8 cellular contexts compared by ENCODE assay signal in the genomic region with DNA sequence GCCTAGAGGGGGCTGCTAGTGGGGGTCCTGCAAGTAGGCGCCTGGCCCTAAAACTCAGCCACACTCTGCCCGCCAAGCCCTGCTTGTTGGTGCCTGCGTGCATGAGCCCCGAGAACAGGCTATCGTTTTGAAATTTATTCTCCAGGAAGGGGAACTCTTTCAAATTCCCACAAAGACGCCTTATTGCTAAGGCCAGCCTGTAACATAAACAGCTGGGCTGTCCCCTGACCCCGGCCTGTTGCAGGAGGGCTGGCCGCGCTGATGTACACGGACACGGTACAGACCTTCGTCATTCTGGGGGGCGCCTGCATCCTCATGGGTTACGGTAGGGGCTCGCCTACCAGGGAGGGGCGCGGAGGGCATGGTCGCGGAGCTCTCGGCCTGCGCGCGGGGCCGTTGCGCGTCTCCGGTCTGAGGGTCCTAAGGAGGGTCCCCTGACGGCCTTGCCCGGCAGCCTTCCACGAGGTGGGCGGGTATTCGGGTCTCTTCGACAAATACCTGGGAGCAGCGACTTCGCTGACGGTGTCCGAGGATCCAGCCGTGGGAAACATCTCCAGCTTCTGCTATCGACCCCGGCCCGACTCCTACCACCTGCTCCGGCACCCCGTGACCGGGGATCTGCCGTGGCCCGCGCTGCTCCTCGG. TPM values are rescaled to one million over a fixed set of nuclear protein-coding genes. Genes with fewer than 3 reads are reported as not detected.
A peak's percentile ranks its signal among the peaks of the same experiment; 100 is the strongest.
DNase-seq lines count a peak whose midpoint lies in the region; ATAC-seq and TF ChIP-seq lines count a peak whose summit lies in the region.

No MANE protein-coding gene starts in this region.

- H3K4me1 ChIP-seq in CD4-positive, CD25-positive, alpha-beta regulatory T cell (ENCODE audit: control insufficient read depth, insufficient read depth, low read length, poor library complexity, severe bottlenecking) = peaks cover 12% of the 10 kb centered on the region
- H3K4me1 ChIP-seq in Loucy (ENCODE audit: insufficient read depth, low read length, poor library complexity, severe bottlenecking) (no peaks in the 10 kb centered on the region), esophagus (ENCODE audit: control insufficient read depth in 2 of 2, insufficient read depth in 2 of 2, low read length in 1 of 2) (peaks cover 12 to 17% of the 10 kb centered on the region in 2 donors), neutrophil (ENCODE audit: control insufficient read depth in 1 of 2, insufficient read depth in 1 of 2, low read depth in 1 of 2, low read length in 1 of 2) (peaks cover 13 to 15% of the 10 kb centered on the region in 2 experiments)

- H3K9ac ChIP-seq in Loucy (ENCODE audit: low read depth, low read length, poor library complexity, severe bottlenecking) = no peak overlapping the region

- no peak for TF ChIP-seq CTCF in Loucy (conservative IDR thresholded peaks at IDR 0.05; ENCODE audit: low read length)
- TF ChIP-seq CTCF in neutrophil (IDR thresholded peaks at IDR 0.05) = no peak

- H3F3A ChIP-seq in Loucy (ENCODE audit: low read depth) = no peaks in the 10 kb centered on the region

- H3K27me3 Mint-ChIP-seq in CD4-positive, CD25-positive, alpha-beta regulatory T cell = no peaks in the 10 kb centered on the region

- 7 to 10% methylated on average over 48 of the region's 48 CpGs for WGBS in esophagus, 2 donors

- no peak overlapping the region for H2AFZ ChIP-seq in Loucy (ENCODE audit: low read length)

- H4K20me1 ChIP-seq in Loucy (ENCODE audit: insufficient read depth, low read length, poor library complexity, severe bottlenecking) = no peaks in the 10 kb centered on the region

- H3K4me2 ChIP-seq in Loucy (ENCODE audit: low read depth, low read length, poor library complexity, severe bottlenecking) = no peak overlapping the region

- DNase-seq in CD4-positive, CD25-positive, alpha-beta regulatory T cell = no peak
- DNase-seq in NCI-H510A (lab: John Stamatoyannopoulos, UW) (no peak), DMS114 treated with DMSO at 0.1 percent for 48 hours (lab: John Stamatoyannopoulos, UW; ENCODE audit: unreplicated experiment) (no peak), NCI-H748 (lab: John Stamatoyannopoulos, UW; ENCODE audit: unreplicated experiment) (no peak)

- peaks cover 0 to 18% (median 6%) of the 10 kb centered on the region in 4 donors for H3K4me1 Mint-ChIP-seq in CD4-positive, CD25-positive, alpha-beta regulatory T cell

- H3K4me3 ChIP-seq in CD4-positive, CD25-positive, alpha-beta regulatory T cell (ENCODE audit: low read depth, low read length) = peak overlapping the region; percentile 50
- H3K4me3 ChIP-seq in Loucy (ENCODE audit: low read length, poor library complexity, severe bottlenecking) (peak overlapping the region; percentile 35), esophagus (ENCODE audit: low read depth in 1 of 2, low read length in 2 of 2) (peak overlapping the region; percentile 47 to 58), neutrophil (ENCODE audit: low read depth in 1 of 2, low read length in 1 of 2) (peak overlapping the region; percentile 67 to 90)

- H3K27ac ChIP-seq in CD4-positive, CD25-positive, alpha-beta regulatory T cell (ENCODE audit: insufficient read depth, low read length, poor library complexity, severe bottlenecking) = peak overlapping the region; percentile 64
- H3K27ac ChIP-seq in esophagus (ENCODE audit: low read depth in 2 of 2, low read length in 1 of 2) = no peak overlapping the region
- H3K27ac ChIP-seq in neutrophil = no peak overlapping the region

- H3K9me2 ChIP-seq in Loucy (replicated peaks; ENCODE audit: low read depth, low read length) = no peaks in the 10 kb centered on the region

- no peak for ATAC-seq in CD4-positive, CD25-positive, alpha-beta regulatory T cell (ENCODE audit: low read depth in 2 of 2)
- ATAC-seq in HG02884 (IDR thresholded peaks at IDR 0.05; ENCODE audit: unreplicated experiment) = no peak

- no peaks in the 10 kb centered on the region for H3K27me3 ChIP-seq in CD4-positive, CD25-positive, alpha-beta regulatory T cell (ENCODE audit: control insufficient read depth, insufficient read depth, low read length)
- H3K27me3 ChIP-seq in Loucy (ENCODE audit: insufficient read depth, low read length, poor library complexity, severe bottlenecking) (no peaks in the 10 kb centered on the region), esophagus (ENCODE audit: control insufficient read depth in 1 of 2, insufficient read depth in 2 of 2, low read length in 2 of 2) (no peaks in the 10 kb centered on the region), neutrophil (peaks cover 34% of the 10 kb centered on the region)

- peak overlapping the region; percentile 81 to 88 (median 84) for H3K27ac Mint-ChIP-seq in CD4-positive, CD25-positive, alpha-beta regulatory T cell

- H3K4me3 Mint-ChIP-seq in CD4-positive, CD25-positive, alpha-beta regulatory T cell = peak overlapping the region; percentile 91 to 97 (median 92)

- H3K9me3 ChIP-seq in CD4-positive, CD25-positive, alpha-beta regulatory T cell (ENCODE audit: control insufficient read depth in 2 of 2, low read length in 2 of 2) = no peaks in the 10 kb centered on the region
- H3K9me3 ChIP-seq in Loucy (ENCODE audit: insufficient read depth, low read depth, low read length) = no peaks in the 10 kb centered on the region
- H3K9me3 ChIP-seq in esophagus (ENCODE audit: control insufficient read depth in 2 of 2, insufficient read depth in 1 of 2, low read depth in 1 of 2, low read length in 1 of 2) = no peaks in the 10 kb centered on the region
- no peaks in the 10 kb centered on the region for H3K9me3 ChIP-seq in neutrophil

- no peaks in the 10 kb centered on the region for H3K79me2 ChIP-seq in Loucy (ENCODE audit: insufficient read depth, low read length)

- H3K9me3 Mint-ChIP-seq in CD4-positive, CD25-positive, alpha-beta regulatory T cell = no peaks in the 10 kb centered on the region

- H3K36me3 Mint-ChIP-seq in CD4-positive, CD25-positive, alpha-beta regulatory T cell = no peaks in the 10 kb centered on the region

- no peaks in the 10 kb centered on the region for H3K36me3 ChIP-seq in CD4-positive, CD25-positive, alpha-beta regulatory T cell (ENCODE audit: control insufficient read depth, insufficient read depth, low read length)
- H3K36me3 ChIP-seq in Loucy (ENCODE audit: insufficient read depth, low read length) = peaks cover 9% of the 10 kb centered on the region; the same call in 1 of the 2 replicates
- H3K36me3 ChIP-seq in esophagus (ENCODE audit: control insufficient read depth in 2 of 2, insufficient read depth in 2 of 2, low read length in 1 of 2) = peaks cover 5 to 9% of the 10 kb centered on the region in 2 donors
- peaks cover 8% of the 10 kb centered on the region for H3K36me3 ChIP-seq in neutrophil

RNA-seq across cellular contexts. Expression of a gene that starts 4.3 kb away (rescaled TPM):
- 3.8 TPM for total RNA-seq in CD4-positive, CD25-positive, alpha-beta regulatory T cell
- polyA plus RNA-seq in CD4-positive, CD25-positive, alpha-beta regulatory T cell = 1 to 10 TPM in 3 of 4 donors, under 1 TPM in 1; 0.76 to 2.2 (median 1.4) TPM
- 1 to 10 TPM in 1 of 2 donors, under 1 TPM in 1; 0.73 to 1.3 TPM for polyA plus RNA-seq in esophagus

RNA-seq across cellular contexts. Expression of a gene that starts 15.2 kb away (rescaled TPM):
- 1.6 TPM for total RNA-seq in CD4-positive, CD25-positive, alpha-beta regulatory T cell
- polyA plus RNA-seq in CD4-positive, CD25-positive, alpha-beta regulatory T cell = 1 to 10 TPM in 2 of 4 donors, under 1 TPM in 2; 0.33 to 5.0 (median 1.5) TPM
- 10 to 100 TPM; 13.5 to 28.2 TPM for polyA plus RNA-seq in esophagus

RNA-seq across cellular contexts. Expression of a gene that starts 21.0 kb away (rescaled TPM):
- total RNA-seq in CD4-positive, CD25-positive, alpha-beta regulatory T cell = 44.7 TPM
- 10 to 100 TPM; 17.9 to 21.9 (median 21.4) TPM for polyA plus RNA-seq in CD4-positive, CD25-positive, alpha-beta regulatory T cell
- 10 to 100 TPM; 31.6 to 52.1 TPM for polyA plus RNA-seq in esophagus

RNA-seq across cellular contexts. Expression of a gene that starts 27.9 kb away (rescaled TPM):
- total RNA-seq in CD4-positive, CD25-positive, alpha-beta regulatory T cell = 11.4 TPM
- polyA plus RNA-seq in CD4-positive, CD25-positive, alpha-beta regulatory T cell = 1 to 10 TPM; 4.0 to 5.9 (median 5.6) TPM
- 10 to 100 TPM; 10.3 to 15.1 TPM for polyA plus RNA-seq in esophagus

RNA-seq across cellular contexts. Expression of a gene that starts 40.5 kb away (rescaled TPM):
- total RNA-seq in CD4-positive, CD25-positive, alpha-beta regulatory T cell = not detected
- not detected for polyA plus RNA-seq in CD4-positive, CD25-positive, alpha-beta regulatory T cell
- not detected for polyA plus RNA-seq in esophagus
